ENCODE assay signal across 25 cellular contexts in genomic region chrX:31298881-31299280, GRCh38.
"Had no signal": no experiment of that assay in that cellular context is flagged by ENCODE, and none has a peak within 500 bp of the region (broad histone marks: within the 10 kb centered on the region; RNA-seq: fewer than 3 reads in every experiment).

No MANE protein-coding gene starts in this region.

- H3K27ac ChIP-seq: hepatocyte, left lung, neural progenitor cell, parathyroid adenoma, prostate gland, sigmoid colon, stomach, thoracic aorta, transverse colon had no signal

- H3K4me3 ChIP-seq: hepatocyte, left lung, lung, neural progenitor cell, prostate gland, sigmoid colon, skin epidermis, stomach, thoracic aorta, transverse colon had no signal

- H3K9me3 Mint-ChIP-seq: dendritic cell treated with granulocyte-macrophage colony-stimulating factor and Interleukin-4, amounts not matched to agents 40 ng/mL and 50 ng/mL, for 4 days had no signal

- H3K36me3 Mint-ChIP-seq: natural killer cell treated with Interleukin-12 subunit alpha and Interleukin-12 subunit beta and Interleukin-15 and Interleukin-18, amount 100 ng/mL, for 72 hours had no signal

- H3K4me3 Mint-ChIP-seq: dendritic cell treated with granulocyte-macrophage colony-stimulating factor and Interleukin-4, amounts not matched to agents 40 ng/mL and 50 ng/mL, for 4 days; natural killer cell treated with Interleukin-12 subunit alpha and Interleukin-12 subunit beta and Interleukin-15 and Interleukin-18, amount 100 ng/mL, for 72 hours; neural progenitor cell had no signal

- ATAC-seq: left lung; natural killer cell treated with Interleukin-12 subunit alpha and Interleukin-12 subunit beta and Interleukin-15 and Interleukin-18, amount 100 ng/mL, for 72 hours had no signal

- H3K9me3 ChIP-seq: left lung, prostate gland, sigmoid colon, stomach, thoracic aorta, transverse colon had no signal

- H3K36me3 ChIP-seq: left lung, neural progenitor cell, prostate gland, sigmoid colon, stomach, thoracic aorta, transverse colon had no signal

- H3K4me1 ChIP-seq: left lung, neural progenitor cell, parathyroid adenoma, prostate gland, sigmoid colon, stomach, transverse colon had no signal

- H3K4me2 ChIP-seq: hepatocyte, neural progenitor cell had no signal

- DNase-seq: cerebellar nuclear complex; erythroblast; foreskin melanocyte; head of caudate nucleus; kidney glomerular epithelial cell; left lung; mesenchymal stem cell; midbrain; retina; sigmoid colon; stimulated activated CD4-positive, alpha-beta T cell treated with anti-CD3 and anti-CD28 coated beads, Interleukin-12 subunit alpha, Interleukin-12 subunit beta, amount 100 ng/mL, for 4 hours; stimulated activated naive CD4-positive, alpha-beta T cell; stomach; substantia nigra; transverse colon had no signal

- H3K27ac Mint-ChIP-seq: dendritic cell treated with granulocyte-macrophage colony-stimulating factor and Interleukin-4, amounts not matched to agents 40 ng/mL and 50 ng/mL, for 4 days; natural killer cell treated with Interleukin-12 subunit alpha and Interleukin-12 subunit beta and Interleukin-15 and Interleukin-18, amount 100 ng/mL, for 72 hours; neural progenitor cell had no signal

- H3K27me3 ChIP-seq: hepatocyte, left lung, neural progenitor cell, sigmoid colon, stomach, transverse colon had no signal

- FAIRE-seq: colon had no signal

- H3K9ac ChIP-seq: neural progenitor cell, parathyroid adenoma had no signal

- H3K79me2 ChIP-seq: hepatocyte, parathyroid adenoma had no signal

- H2AFZ ChIP-seq: hepatocyte, neural progenitor cell, parathyroid adenoma had no signal
